Comparison of ENCODE assay signal across 8 cellular contexts in genomic region chr17:35460354-35460851, GRCh38. TPM values are rescaled to one million over a fixed set of nuclear protein-coding genes. Genes with fewer than 3 reads are reported as not detected.
DNase-seq lines count a peak whose midpoint lies in the region; ATAC-seq and TF ChIP-seq lines count a peak whose summit lies in the region.

No MANE protein-coding gene starts in this region.

- no peak overlapping the region for H3K27ac ChIP-seq in BLaER1
- H3K27ac ChIP-seq in transverse colon, result peak overlapping the region in 1 of 4 donors; percentile 47

- no peaks in the 10 kb centered on the region for H3K36me3 Mint-ChIP-seq in nephron (ENCODE audit: low read depth)

- DNase-seq in activated CD4-positive, CD25-positive, alpha-beta regulatory T cell (lab: John Stamatoyannopoulos, UW), result peak; percentile 12 to 39 (median 22)
- DNase-seq in dermis blood vessel endothelial cell, result peak; percentile 26
- peak; percentile 87 for DNase-seq in transverse colon
- no peak for DNase-seq in NCI-H446 (lab: John Stamatoyannopoulos, UW)

- H4K20me1 ChIP-seq in BLaER1, result no peaks in the 10 kb centered on the region

- no peak for TF ChIP-seq EP300 in transverse colon (IDR thresholded peaks at IDR 0.05; ENCODE audit: low read depth)

- H3K4me1 Mint-ChIP-seq in nephron, result peaks cover 4% of the 10 kb centered on the region

- no peaks in the 10 kb centered on the region for H3K27me3 ChIP-seq in BLaER1
- H3K27me3 ChIP-seq in transverse colon, result peaks cover 72% of the 10 kb centered on the region

- peaks cover 17% of the 10 kb centered on the region for H3K4me1 ChIP-seq in BLaER1
- H3K4me1 ChIP-seq in transverse colon, result peaks cover 0 to 8% (median 2%) of the 10 kb centered on the region in 4 donors

- no peak for TF ChIP-seq POLR2A in transverse colon (IDR thresholded peaks at IDR 0.05)

- H3K9ac ChIP-seq in BLaER1, result no peak overlapping the region

- peak overlapping the region; percentile 80 for H3K4me2 ChIP-seq in BLaER1

- no peak for TF ChIP-seq CTCF in nephron (IDR thresholded peaks at IDR 0.05; ENCODE audit: unreplicated experiment in 3 of 3)
- no peak for TF ChIP-seq CTCF in transverse colon (IDR thresholded peaks at IDR 0.05)

- no peak overlapping the region for H3K27ac Mint-ChIP-seq in nephron

- in situ Hi-C loops in transverse colon (cut with MboI; ENCODE audit: low pct_ligation_motif_present in 1 of 4, low pct_unique_long_range_greater_than_20kb in 1 of 4, low sequenced_read_pairs in 3 of 4), result no loop called here

- H3K9me3 Mint-ChIP-seq in nephron, result peaks cover 11% of the 10 kb centered on the region

- 11% methylated on average over 36 of the region's 44 CpGs; no CpG with 5 or more reads in 1 of the 2 donors for WGBS in transverse colon (ENCODE audit: low coverage in 1 of 2), 2 donors

- intact Hi-C loops in transverse colon (cut with DNase I; ENCODE audit: low total_unique reads), result no loop called here

- peaks cover 87% of the 10 kb centered on the region for H3K27me3 Mint-ChIP-seq in nephron (ENCODE audit: low read depth)

- ATAC-seq in GM19351 (IDR thresholded peaks at IDR 0.05; ENCODE audit: unreplicated experiment) (peak; percentile 79), HG03457 (IDR thresholded peaks at IDR 0.05; ENCODE audit: unreplicated experiment) (peak; percentile 79)

- H3K4me3 ChIP-seq in BLaER1 (peak overlapping the region; percentile 57), transverse colon (peak overlapping the region in 2 of 4 donors; percentile 13 to 42)

- peak overlapping the region in 2 of 3 experiments; percentile 51 to 70 for H3K4me3 Mint-ChIP-seq in nephron

- H3K9me3 ChIP-seq in BLaER1 (no peaks in the 10 kb centered on the region), transverse colon (no peaks in the 10 kb centered on the region)

- H3K36me3 ChIP-seq in BLaER1 (no peaks in the 10 kb centered on the region), transverse colon (no peaks in the 10 kb centered on the region)

RNA-seq across cellular contexts. Expression of gene SLFN13, which starts 11.8 kb away (rescaled TPM):
- 3.2 and 5.8 TPM in 2 replicates for total RNA-seq in dermis blood vessel endothelial cell
- total RNA-seq in transverse colon, result 10 to 100 TPM in 2 of 4 donors, 1 to 10 TPM in 2; 2.8 to 28.8 (median 8.5) TPM

RNA-seq across cellular contexts. Expression of gene SLFN12, which starts 28.1 kb away (rescaled TPM):
- total RNA-seq in dermis blood vessel endothelial cell (63.5 and 75.6 TPM in 2 replicates), transverse colon (10 to 100 TPM in 1 of 4 donors, 1 to 10 TPM in 2, not detected in 1; 1.6 to 34.8 (median 3.5) TPM)

Comparison
In these comparisons a context has a peak if more than half of its experiments do, and no peak if none do; other contexts are left out.
1. DNase-seq: peak in activated CD4-positive, CD25-positive, alpha-beta regulatory T cell (4 of 4), dermis blood vessel endothelial cell (single experiment) and transverse colon (single experiment); none in NCI-H446 (0 of 2).